In the genomic region with DNA sequence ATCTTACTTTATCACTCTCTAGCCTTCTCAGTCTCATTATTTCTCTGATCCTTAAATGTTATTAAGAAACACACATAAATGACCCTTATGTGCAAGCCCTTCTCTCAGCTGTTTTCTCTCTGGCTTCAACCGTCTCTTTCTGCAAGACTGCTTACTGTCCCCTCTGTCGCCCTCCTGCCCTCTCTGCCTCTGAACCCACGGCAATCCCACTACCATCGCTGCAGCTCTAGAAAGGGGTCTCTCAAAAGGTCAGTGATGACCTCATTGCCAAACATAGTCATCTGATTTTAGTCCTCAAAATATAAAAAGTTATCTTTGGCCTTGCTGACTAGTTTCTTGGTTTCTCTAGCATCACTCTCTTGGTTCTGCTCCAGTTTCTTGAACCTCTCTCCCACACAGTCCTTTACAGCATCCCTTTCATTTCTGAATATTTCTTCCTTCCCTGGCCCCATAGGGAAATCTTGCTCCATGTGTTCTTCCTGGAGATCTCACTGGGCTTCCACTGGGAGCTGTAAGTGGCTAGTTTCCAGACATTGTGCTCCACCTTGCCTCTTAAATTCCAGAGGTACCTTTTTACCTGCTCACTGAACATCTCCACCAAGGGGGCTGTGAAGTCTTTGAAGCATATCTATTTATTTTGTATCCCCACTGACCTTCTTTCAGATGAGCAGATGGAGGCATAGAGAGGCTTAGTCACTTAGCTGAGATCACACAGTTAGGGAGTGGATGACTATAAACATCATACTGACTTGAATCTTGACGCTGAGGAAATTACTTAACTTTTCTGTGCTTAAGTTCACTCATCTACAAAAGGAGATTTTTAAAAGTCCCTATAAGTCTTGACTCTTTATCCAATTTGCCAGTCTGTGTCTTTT, we compare ENCODE assay signal across 24 cellular contexts.
DNase-seq lines count a peak whose midpoint lies in the region; FAIRE-seq lines count a peak whose summit lies in the region.
"Had no signal": no experiment of that assay in that cellular context is flagged by ENCODE, and none has a peak within 500 bp of the region (broad histone marks: within the 10 kb centered on the region; RNA-seq: fewer than 3 reads in every experiment).

No MANE protein-coding gene starts in this region.

- no peaks in the 10 kb centered on the region for H3K79me2 ChIP-seq in ACC112 (ENCODE audit: control insufficient read depth, insufficient read depth, low read length, unreplicated experiment)
- H3K79me2 ChIP-seq: hepatocyte had no signal

- H3K36me3 ChIP-seq in ACC112 (ENCODE audit: insufficient read depth, low read length) (no peaks in the 10 kb centered on the region), small intestine (ENCODE audit: control insufficient read depth in 2 of 2, insufficient read depth in 2 of 2, low read length in 2 of 2) (no peaks in the 10 kb centered on the region)
- H3K36me3 ChIP-seq: MG63 had no signal

- H3K27me3 ChIP-seq in ACC112 (ENCODE audit: insufficient read depth, low read length) (no peaks in the 10 kb centered on the region), small intestine (ENCODE audit: control insufficient read depth in 2 of 2, insufficient read depth in 2 of 2, low read length in 2 of 2) (no peaks in the 10 kb centered on the region)
- H3K27me3 ChIP-seq: hepatocyte, MG63 had no signal

- H3K27ac ChIP-seq in ACC112 (ENCODE audit: low read depth, low read length) (peak overlapping the region; percentile 80), small intestine (ENCODE audit: low read depth in 1 of 2, low read length in 1 of 2) (no peak overlapping the region)
- H3K27ac ChIP-seq: A549, C4-2B, hepatocyte had no signal

- WGBS in small intestine, 3 donors: 80 to 92% (median 88%) methylated on average over 5 of the region's 5 CpGs

- FAIRE-seq in RCC 7860 (lab: Jason Lieb, UNC) (peak; percentile 30), small intestine (lab: Jason Lieb, UNC) (no peak)
- FAIRE-seq: A549, GM12891, keratinocyte had no signal

- H3K9me3 ChIP-seq in small intestine (ENCODE audit: control insufficient read depth, low read depth): no peaks in the 10 kb centered on the region
- H3K9me3 ChIP-seq: A549, MG63 had no signal

- H2AFZ ChIP-seq in ACC112 (ENCODE audit: low read length, unreplicated experiment): no peak overlapping the region
- H2AFZ ChIP-seq: hepatocyte had no signal

- DNase-seq in RCC 7860 (ENCODE audit: low spot score): no peak
- DNase-seq in fibroblast of peridontal ligament (ENCODE audit: extremely low read depth): peak; percentile 63
- peak; percentile 88 for DNase-seq in kidney tubule cell (ENCODE audit: low spot score)
- no peak for DNase-seq in NCI-H2171 treated with DMSO at 0.1 percent for 48 hours (lab: John Stamatoyannopoulos, UW)
- no peak for DNase-seq in small intestine
- no peak for DNase-seq in activated CD4-positive, alpha-beta T cell treated with anti-CD3 and anti-CD28 coated beads for 48 hours
- DNase-seq in cerebellar nuclear complex (lab: John Stamatoyannopoulos, UW): no peak
- DNase-seq: activated CD4-positive, alpha-beta T cell treated with anti-CD3 and anti-CD28 coated beads for 4 hours; activated naive CD8-positive, alpha-beta T cell treated with anti-CD3 and anti-CD28 coated beads, Interleukin-2, amount 50 U/mL, for 24 hours; caudate nucleus; effector CD4-positive, alpha-beta T cell; mesendoderm; MG63; naive thymus-derived CD8-positive, alpha-beta T cell; NCI-H146; NCI-H226; stimulated activated CD4-positive, alpha-beta T cell treated with anti-CD3 and anti-CD28 coated beads, Interleukin-4, amount 100 ng/mL, for 4 hours had no signal

- H3K4me1 ChIP-seq in ACC112 (ENCODE audit: control insufficient read depth, insufficient read depth, low read length, unreplicated experiment) (peaks cover 10% of the 10 kb centered on the region), small intestine (ENCODE audit: control insufficient read depth in 2 of 2, insufficient read depth in 1 of 2, low read depth in 1 of 2, low read length in 1 of 2) (no peaks in the 10 kb centered on the region)

- H3K4me3 ChIP-seq in ACC112 (ENCODE audit: low read depth, low read length): no peak overlapping the region
- no peak overlapping the region for H3K4me3 ChIP-seq in small intestine (ENCODE audit: low read depth in 1 of 2, low read length in 2 of 2)
- H3K4me3 ChIP-seq: A549, hepatocyte, MG63, smooth muscle cell had no signal

Comparison
In these comparisons a context has a peak if more than half of its experiments do, and no peak if none do; other contexts are left out.
1. DNase-seq: peak in fibroblast of peridontal ligament (single experiment) and kidney tubule cell (single experiment); none in RCC 7860 (single experiment), NCI-H2171 treated with DMSO at 0.1 percent for 48 hours (single experiment), small intestine (single experiment), activated CD4-positive, alpha-beta T cell treated with anti-CD3 and anti-CD28 coated beads for 48 hours (single experiment) and cerebellar nuclear complex (0 of 2).